18 cellular contexts compared by ENCODE assay signal in the genomic region with DNA sequence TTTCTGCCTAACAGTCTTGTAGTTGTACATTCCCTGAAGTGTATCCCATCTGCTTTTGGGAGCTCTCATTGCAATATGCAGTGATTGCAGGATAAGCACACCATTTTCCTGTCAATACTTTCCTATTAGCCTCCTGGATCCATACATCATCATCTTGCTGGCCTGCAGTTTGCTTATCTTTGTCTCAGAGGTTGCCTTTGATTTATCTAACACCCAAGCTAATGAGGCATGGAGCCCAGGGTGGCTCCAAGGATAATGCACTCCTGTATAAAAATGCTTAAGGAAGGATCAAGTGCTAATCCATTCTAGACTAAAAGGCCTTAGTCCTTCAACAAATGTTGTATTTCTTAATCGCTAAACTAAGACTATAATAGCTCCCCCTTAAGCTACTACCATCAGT.
DNase-seq lines count a peak whose midpoint lies in the region; ATAC-seq, FAIRE-seq and TF ChIP-seq lines count a peak whose summit lies in the region.
"Had no signal": no experiment of that assay in that cellular context is flagged by ENCODE, and none has a peak within 500 bp of the region (broad histone marks: within the 10 kb centered on the region; RNA-seq: fewer than 3 reads in every experiment).

No MANE protein-coding gene starts in this region.

- no peak for ATAC-seq in HG03108 (IDR thresholded peaks at IDR 0.05; ENCODE audit: unreplicated experiment)
- ATAC-seq: GM12878, GM23338, HepG2 had no signal

- no peak overlapping the region for H3K9ac ChIP-seq in mesendoderm (ENCODE audit: low read length)
- H3K9ac ChIP-seq: BLaER1 had no signal

- no peak overlapping the region for H4K8ac ChIP-seq in mesendoderm (ENCODE audit: low read depth, low read length)

- WGBS in mesendoderm (ENCODE audit: extremely low coverage, insufficient coverage, low lambda C conversion rate): no CpG with 5 or more reads among the region's 1 CpG

- no peak overlapping the region for H2BK5ac ChIP-seq in mesendoderm (ENCODE audit: low read length)

- no peak overlapping the region for H3K23ac ChIP-seq in mesendoderm (ENCODE audit: low read length)

- no peak overlapping the region for H2BK120ac ChIP-seq in mesendoderm (ENCODE audit: low read depth, low read length)

- H3K4me3 ChIP-seq in mesendoderm (ENCODE audit: low read length) (no peak overlapping the region), left ventricle myocardium inferior (no peak overlapping the region)
- H3K4me3 ChIP-seq: BLaER1, GM12878, GM23338 had no signal

- no peaks in the 10 kb centered on the region for H3K9me3 ChIP-seq in left ventricle myocardium inferior (replicated peaks)
- H3K9me3 ChIP-seq: BLaER1 had no signal

- H3K27ac ChIP-seq in mesendoderm (ENCODE audit: low read depth, low read length) (no peak overlapping the region), left ventricle myocardium inferior (replicated peaks) (no peak overlapping the region)
- H3K27ac ChIP-seq: BLaER1 had no signal

- no peak overlapping the region for H3K18ac ChIP-seq in mesendoderm (ENCODE audit: low read length)

- intact Hi-C loops in left ventricle myocardium inferior (cut with micrococcal nuclease): no loop called here

- H3K79me1 ChIP-seq in mesendoderm (ENCODE audit: low read length): no peaks in the 10 kb centered on the region

- H3K4ac ChIP-seq in mesendoderm (ENCODE audit: low read depth, low read length): no peak overlapping the region

- H3K36me3 ChIP-seq in mesendoderm (ENCODE audit: control insufficient read depth, insufficient read depth, low read length): no peaks in the 10 kb centered on the region
- H3K36me3 ChIP-seq in left ventricle myocardium inferior: no peaks in the 10 kb centered on the region
- H3K36me3 ChIP-seq: BLaER1 had no signal

- H2BK15ac ChIP-seq in mesendoderm (replicated peaks; ENCODE audit: low read depth): no peak overlapping the region

- no peaks in the 10 kb centered on the region for H3K79me2 ChIP-seq in mesendoderm (ENCODE audit: control insufficient read depth, insufficient read depth, low read length)

- no peaks in the 10 kb centered on the region for H3K27me3 ChIP-seq in mesendoderm (ENCODE audit: insufficient read depth, low read length, poor library complexity)
- peaks cover 10% of the 10 kb centered on the region for H3K27me3 ChIP-seq in left ventricle myocardium inferior (ENCODE audit: low read depth)
- H3K27me3 ChIP-seq: BLaER1 had no signal

- no peak for FAIRE-seq in GM12891 (lab: Jason Lieb, UNC)
- FAIRE-seq: GM12878, H54, HepG2 had no signal

- no peak overlapping the region for H4K5ac ChIP-seq in mesendoderm (ENCODE audit: low read length)

- DNase-seq in NCI-H524 (lab: John Stamatoyannopoulos, UW) (peak; percentile 31 to 69), NCI-H524 treated with DMSO at 0.1 percent for 48 hours (lab: John Stamatoyannopoulos, UW) (no peak), SK-N-DZ (ENCODE audit: low spot score) (peak; percentile 67), mesendoderm (peak; percentile 53), left ventricle myocardium inferior (no peak), GM12891 (ENCODE audit: insufficient read length, low spot score) (no peak)
- DNase-seq: 8988T; CD4-positive, alpha-beta memory T cell; DND-41; EL; HCEC 1CT; HFFc6 had no signal

- H2AK5ac ChIP-seq in mesendoderm (ENCODE audit: low read length): no peak overlapping the region

- no peaks in the 10 kb centered on the region for H3K4me1 ChIP-seq in mesendoderm (ENCODE audit: control insufficient read depth, low read depth, low read length)
- no peaks in the 10 kb centered on the region for H3K4me1 ChIP-seq in left ventricle myocardium inferior
- H3K4me1 ChIP-seq: BLaER1 had no signal

- no peak overlapping the region for H3K56ac ChIP-seq in mesendoderm (ENCODE audit: low read length)

- TF ChIP-seq CTCF in left ventricle myocardium inferior (IDR thresholded peaks at IDR 0.05; ENCODE audit: borderline replicate concordance): no peak

- no peak for TF ChIP-seq POLR2A in GM12891 (IDR thresholded peaks at IDR 0.05; ENCODE audit: low read depth, low read length)

- no peak overlapping the region for H3K4me2 ChIP-seq in mesendoderm (ENCODE audit: low read length)
- H3K4me2 ChIP-seq: BLaER1, GM23338 had no signal

TF ChIP-seq in GM12891, 5 proteins besides CTCF, POLR2A, EP300 and RAD21:
- TF ChIP-seq POLR2AphosphoS5 (IDR thresholded peaks at IDR 0.05; ENCODE audit: low read depth, low read length) (no peak), TAF1 (IDR thresholded peaks at IDR 0.05; ENCODE audit: low read depth, low read length) (no peak), POU2F2 (IDR thresholded peaks at IDR 0.05; ENCODE audit: low read depth, low read length) (no peak), SPI1 (IDR thresholded peaks at IDR 0.05; ENCODE audit: low read depth, low read length) (no peak), PAX5 (IDR thresholded peaks at IDR 0.05; ENCODE audit: insufficient read depth, low read length, severe bottlenecking) (no peak)
TF ChIP-seq in GM12891: peak in this region for 0.

Comparison
In these comparisons a context has a peak if more than half of its experiments do, and no peak if none do; other contexts are left out.
1. DNase-seq: peak in NCI-H524 (2 of 2), SK-N-DZ (single experiment) and mesendoderm (single experiment); none in NCI-H524 treated with DMSO at 0.1 percent for 48 hours (single experiment), left ventricle myocardium inferior (single experiment) and GM12891 (single experiment).